In the genomic region with DNA sequence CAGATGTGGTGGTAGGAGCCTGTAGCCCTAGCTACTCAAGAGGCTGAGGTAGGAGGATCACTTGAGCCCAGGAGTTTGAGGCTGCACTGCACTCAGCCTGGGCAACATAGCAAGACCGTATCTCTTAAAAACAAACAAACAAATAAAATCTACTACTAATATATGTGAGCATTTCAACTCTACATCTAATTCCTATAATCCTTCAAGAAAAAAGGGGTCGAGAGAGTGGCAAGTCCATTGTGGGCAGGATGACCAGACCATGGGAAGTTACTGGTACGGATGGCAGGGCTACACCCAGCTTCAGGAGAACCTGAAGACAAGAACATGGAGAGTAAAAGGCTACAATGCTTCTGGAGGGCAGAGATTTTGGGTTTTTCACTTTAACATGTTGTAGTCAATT, we compare ENCODE assay signal across 4 cellular contexts.
"Had no signal": no experiment of that assay in that cellular context is flagged by ENCODE, and none has a peak within 500 bp of the region (broad histone marks: within the 10 kb centered on the region; RNA-seq: fewer than 3 reads in every experiment).

No MANE protein-coding gene starts in this region.

- H3K9me3 Mint-ChIP-seq: IgD-negative memory B cell had no signal

- H3K27me3 Mint-ChIP-seq: IgD-negative memory B cell had no signal

- H3K27ac Mint-ChIP-seq: IgD-negative memory B cell had no signal

- H3K4me3 Mint-ChIP-seq: IgD-negative memory B cell had no signal

- DNase-seq: IMR-90, KBM-7, KG1 had no signal
